ENCODE assay signal across 12 cellular contexts in the genomic region with DNA sequence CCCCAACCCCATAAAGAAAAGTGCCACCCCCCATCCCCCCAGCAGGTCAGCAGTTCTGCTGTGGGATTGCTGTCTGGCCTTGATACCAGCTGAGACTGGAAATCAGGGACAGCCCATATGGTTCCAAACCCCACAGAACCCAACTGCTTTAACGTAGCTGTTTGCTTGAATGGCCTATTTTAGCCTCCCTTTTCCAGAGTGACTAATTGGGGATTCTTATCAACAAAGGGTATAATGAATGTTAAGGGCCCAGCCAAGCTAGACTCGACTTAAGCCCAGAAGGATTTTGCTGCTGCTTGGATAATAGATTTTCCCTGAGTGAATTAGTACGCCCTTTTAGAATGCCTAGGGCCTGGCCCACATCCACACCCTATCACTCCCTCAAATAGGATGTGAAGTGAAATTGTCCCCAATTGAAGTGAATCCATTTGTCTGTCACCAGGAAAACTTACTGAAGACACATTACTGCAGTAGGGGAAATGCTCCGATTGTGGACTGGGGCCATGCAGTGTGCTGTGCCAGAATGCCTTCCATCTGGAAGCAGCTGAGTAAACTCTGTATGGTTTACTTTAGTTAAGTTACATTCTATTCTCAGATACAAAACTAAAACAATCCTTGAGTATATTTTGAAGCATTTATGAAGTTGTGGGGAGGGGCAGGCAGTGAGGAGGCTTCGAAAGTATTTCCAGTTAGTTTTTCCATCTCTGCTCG.
DNase-seq lines count a peak whose midpoint lies in the region; ATAC-seq and TF ChIP-seq lines count a peak whose summit lies in the region.
"Had no signal": no experiment of that assay in that cellular context is flagged by ENCODE, and none has a peak within 500 bp of the region (broad histone marks: within the 10 kb centered on the region; RNA-seq: fewer than 3 reads in every experiment).

No MANE protein-coding gene starts in this region.

- H3K27me3 ChIP-seq in vagina = no peaks in the 10 kb centered on the region

- H3K4me1 ChIP-seq in vagina = peaks cover 84% of the 10 kb centered on the region

- intact Hi-C loops in vagina (cut with DNase I) = no loop called here

- peak overlapping the region; percentile 58 for H3K27ac Mint-ChIP-seq in activated naive CD8-positive, alpha-beta T cell
- H3K27ac Mint-ChIP-seq in activated naive CD8-positive, alpha-beta T cell treated with anti-CD3 and anti-CD28 coated beads for 36 hours = no peak overlapping the region
- peak overlapping the region; percentile 92 for H3K27ac Mint-ChIP-seq in nephron progenitor cell
- H3K27ac Mint-ChIP-seq: memory B cell; T-helper 1 cell treated with Interleukin-12 subunit alpha and Interleukin-12 subunit beta and Interleukin-4 antibody, amounts not matched to agents 30 μg/mL and 1 μg/mL, for 36 hours had no signal

- no peaks in the 10 kb centered on the region for H3K27me3 Mint-ChIP-seq in activated naive CD8-positive, alpha-beta T cell
- no peaks in the 10 kb centered on the region for H3K27me3 Mint-ChIP-seq in activated naive CD8-positive, alpha-beta T cell treated with anti-CD3 and anti-CD28 coated beads for 36 hours
- peaks cover 5% of the 10 kb centered on the region for H3K27me3 Mint-ChIP-seq in nephron progenitor cell (ENCODE audit: low read depth, poor library complexity)
- H3K27me3 Mint-ChIP-seq: memory B cell had no signal

- ATAC-seq in HG03108 (IDR thresholded peaks at IDR 0.05; ENCODE audit: unreplicated experiment) (no peak), GM18870 (IDR thresholded peaks at IDR 0.05; ENCODE audit: unreplicated experiment) (no peak)
- ATAC-seq: A549 had no signal

- TF ChIP-seq CTCF in nephron progenitor cell (IDR thresholded peaks at IDR 0.05) (no peak), vagina (IDR thresholded peaks at IDR 0.05) (no peak)

- H3K9me3 Mint-ChIP-seq in activated naive CD8-positive, alpha-beta T cell (ENCODE audit: low read depth) = no peaks in the 10 kb centered on the region
- H3K9me3 Mint-ChIP-seq in activated naive CD8-positive, alpha-beta T cell treated with anti-CD3 and anti-CD28 coated beads for 36 hours = no peaks in the 10 kb centered on the region
- H3K9me3 Mint-ChIP-seq in nephron progenitor cell = no peaks in the 10 kb centered on the region
- H3K9me3 Mint-ChIP-seq: memory B cell; T-helper 1 cell treated with Interleukin-12 subunit alpha and Interleukin-12 subunit beta and Interleukin-4 antibody, amounts not matched to agents 30 μg/mL and 1 μg/mL, for 36 hours had no signal

- peaks cover 0 to 2% of the 10 kb centered on the region in 2 donors for H3K36me3 ChIP-seq in vagina

- no peak for TF ChIP-seq POLR2A in vagina (IDR thresholded peaks at IDR 0.05)

- no peak overlapping the region for H3K4me3 Mint-ChIP-seq in activated naive CD8-positive, alpha-beta T cell
- no peak overlapping the region for H3K4me3 Mint-ChIP-seq in activated naive CD8-positive, alpha-beta T cell treated with anti-CD3 and anti-CD28 coated beads for 36 hours
- H3K4me3 Mint-ChIP-seq in nephron progenitor cell = peak overlapping the region; percentile 8
- H3K4me3 Mint-ChIP-seq: memory B cell; T-helper 1 cell treated with Interleukin-12 subunit alpha and Interleukin-12 subunit beta and Interleukin-4 antibody, amounts not matched to agents 30 μg/mL and 1 μg/mL, for 36 hours had no signal

- peaks cover 40% of the 10 kb centered on the region for H3K36me3 Mint-ChIP-seq in activated naive CD8-positive, alpha-beta T cell
- H3K36me3 Mint-ChIP-seq in activated naive CD8-positive, alpha-beta T cell treated with anti-CD3 and anti-CD28 coated beads for 36 hours = peaks cover 74% of the 10 kb centered on the region
- peaks cover 26% of the 10 kb centered on the region for H3K36me3 Mint-ChIP-seq in nephron progenitor cell (ENCODE audit: low read depth)

- DNase-seq in activated naive CD8-positive, alpha-beta T cell treated with anti-CD3 and anti-CD28 coated beads for 36 hours = no peak
- DNase-seq in fibroblast of gingiva (ENCODE audit: low read depth) (peak; percentile 73), nephron progenitor cell (no peak), vagina (ENCODE audit: extremely low spot score in 2 of 2) (no peak), germinal center (ENCODE audit: low spot score) (no peak)
- DNase-seq: NCI-H526 treated with DMSO at 0.1 percent for 48 hours had no signal

- no peak overlapping the region for H3K4me3 ChIP-seq in vagina
- H3K4me3 ChIP-seq: A549 had no signal

- H3K4me1 Mint-ChIP-seq in activated naive CD8-positive, alpha-beta T cell (ENCODE audit: low read depth) = peaks cover 38% of the 10 kb centered on the region
- peaks cover 56% of the 10 kb centered on the region for H3K4me1 Mint-ChIP-seq in activated naive CD8-positive, alpha-beta T cell treated with anti-CD3 and anti-CD28 coated beads for 36 hours
- H3K4me1 Mint-ChIP-seq in nephron progenitor cell = peaks cover 67% of the 10 kb centered on the region
- H3K4me1 Mint-ChIP-seq: memory B cell had no signal

- H3K9me3 ChIP-seq in vagina = no peaks in the 10 kb centered on the region
- H3K9me3 ChIP-seq: A549 had no signal

- peak overlapping the region; percentile 77 for H3K27ac ChIP-seq in vagina
